In the genomic region with DNA sequence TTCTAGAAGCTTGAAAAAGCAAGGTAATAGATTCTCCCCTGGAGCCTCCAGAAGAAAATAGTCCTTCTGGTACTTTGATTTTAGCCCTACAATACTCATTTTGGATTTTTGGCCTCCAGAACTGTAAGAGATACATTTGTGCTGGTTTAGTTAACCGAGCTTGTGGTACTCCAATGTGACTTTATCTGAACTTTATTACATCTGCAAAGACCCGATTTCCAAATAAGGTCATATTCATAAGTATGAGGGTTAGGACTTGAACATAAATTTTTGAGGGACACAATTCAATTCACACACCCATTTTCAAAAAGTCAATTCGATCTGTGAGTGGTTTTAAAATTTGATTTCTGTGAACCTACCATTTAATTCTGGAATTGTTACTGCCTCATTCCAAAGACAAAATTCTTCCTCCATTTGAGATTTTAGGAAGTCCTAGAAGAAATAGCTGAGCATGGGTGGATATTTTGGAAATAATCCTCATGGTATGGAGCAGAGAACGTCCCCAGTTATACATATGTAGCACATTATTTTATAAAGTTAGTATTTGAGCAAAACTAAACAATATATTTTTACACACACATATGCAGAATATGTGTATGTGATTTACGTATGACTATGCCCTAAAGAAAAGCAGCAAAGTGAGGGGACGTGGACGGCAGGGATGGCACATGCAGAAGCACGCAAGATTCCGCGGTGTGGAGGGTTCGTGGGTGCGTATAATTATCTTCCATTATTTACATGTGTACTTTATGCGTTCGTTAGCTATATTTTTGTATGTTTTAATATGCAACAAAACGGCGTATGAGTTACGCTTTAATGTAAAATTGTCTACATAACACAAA, we compare ENCODE assay signal across 8 cellular contexts. TPM values are rescaled to one million over a fixed set of nuclear protein-coding genes. Genes with fewer than 3 reads are reported as not detected.
DNase-seq lines count a peak whose midpoint lies in the region; TF ChIP-seq lines count a peak whose summit lies in the region.

No MANE protein-coding gene starts in this region.

- peak overlapping the region; percentile 99 for H3K27ac Mint-ChIP-seq in T-helper 2 cell treated with Interferon-gamma antibody and Interleukin-4, amounts not matched to agents 5 μg/mL and 100 μg/mL, for 36 hours

- peak overlapping the region; percentile 97 for H3K4me3 Mint-ChIP-seq in T-helper 2 cell treated with Interferon-gamma antibody and Interleukin-4, amounts not matched to agents 5 μg/mL and 100 μg/mL, for 36 hours

- H3K4me1 ChIP-seq in HAP-1, result peaks cover 14% of the 10 kb centered on the region

- H3K36me3 Mint-ChIP-seq in T-helper 2 cell treated with Interferon-gamma antibody and Interleukin-4, amounts not matched to agents 5 μg/mL and 100 μg/mL, for 36 hours (ENCODE audit: low read depth), result peaks cover 4% of the 10 kb centered on the region

- H3K27me3 Mint-ChIP-seq in T-helper 2 cell treated with Interferon-gamma antibody and Interleukin-4, amounts not matched to agents 5 μg/mL and 100 μg/mL, for 36 hours (ENCODE audit: low read depth), result peaks cover 12% of the 10 kb centered on the region

- in situ Hi-C loops in HAP-1 (cut with MboI; ENCODE audit: low sequenced_read_pairs), result no loop called here
- in situ Hi-C loops in G401 (cut with HindIII; ENCODE audit: low sequenced_read_pairs), result no loop called here

- H3K9me3 ChIP-seq in HAP-1, result no peaks in the 10 kb centered on the region

- no peak for TF ChIP-seq CTCF in fibroblast of the aortic adventitia (IDR thresholded peaks at IDR 0.05; ENCODE audit: insufficient read depth, low read length)

- H3K9me3 Mint-ChIP-seq in T-helper 2 cell treated with Interferon-gamma antibody and Interleukin-4, amounts not matched to agents 5 μg/mL and 100 μg/mL, for 36 hours, result no peaks in the 10 kb centered on the region

- no peak for DNase-seq in HAP-1 (ENCODE audit: low spot score in 2 of 2)
- no peak for DNase-seq in T-helper 2 cell treated with Interferon-gamma antibody and Interleukin-4, amounts not matched to agents 5 μg/mL and 100 μg/mL, for 36 hours (ENCODE audit: low spot score)
- no peak for DNase-seq in fibroblast of the aortic adventitia (ENCODE audit: low read depth)
- DNase-seq in putamen (ENCODE audit: low spot score), result peak; percentile 13
- DNase-seq in H4 (ENCODE audit: low spot score), result no peak
- DNase-seq in activated gamma-delta T cell (lab: John Stamatoyannopoulos, UW), result no peak
- DNase-seq in NOMO-1 (lab: John Stamatoyannopoulos, UW; ENCODE audit: unreplicated experiment in 2 of 2), result no peak
- no peak for DNase-seq in G401 (ENCODE audit: low spot score)

- peak overlapping the region; percentile 69 for H3K4me3 ChIP-seq in HAP-1
- H3K4me3 ChIP-seq in fibroblast of the aortic adventitia (ENCODE audit: low read depth, low read length), result peak overlapping the region; percentile 97

- H3K27me3 ChIP-seq in HAP-1 (ENCODE audit: low read depth), result no peaks in the 10 kb centered on the region

- H3K36me3 ChIP-seq in HAP-1 (replicated peaks), result no peaks in the 10 kb centered on the region

- peaks cover 17% of the 10 kb centered on the region for H3K4me1 Mint-ChIP-seq in T-helper 2 cell treated with Interferon-gamma antibody and Interleukin-4, amounts not matched to agents 5 μg/mL and 100 μg/mL, for 36 hours (ENCODE audit: low read depth)

RNA-seq across cellular contexts. Expression of a gene that starts 0.9 kb away (rescaled TPM):
- total RNA-seq in fibroblast of the aortic adventitia (ENCODE audit: low replicate concordance), result 4.4 and 22.3 TPM in 2 replicates
- total RNA-seq in H4 (2014; rRNA removed; shearing (Covaris generic)), result 41.0 and 41.1 TPM in 2 replicates
- total RNA-seq in G401 (2014; rRNA removed; shearing (Covaris generic)), result 27.7 and 39.4 TPM in 2 replicates

RNA-seq across cellular contexts. Expression of a gene that starts 44.8 kb away (rescaled TPM):
- total RNA-seq in fibroblast of the aortic adventitia (ENCODE audit: low replicate concordance), result 1.6 and 4.8 TPM in 2 replicates
- total RNA-seq in H4 (2014; rRNA removed; shearing (Covaris generic)), result 1.7 and 3.3 TPM in 2 replicates
- total RNA-seq in G401 (2014; rRNA removed; shearing (Covaris generic)), result 3.4 and 4.6 TPM in 2 replicates
